Comparison of ENCODE assay signal across 8 cellular contexts in the genomic region with DNA sequence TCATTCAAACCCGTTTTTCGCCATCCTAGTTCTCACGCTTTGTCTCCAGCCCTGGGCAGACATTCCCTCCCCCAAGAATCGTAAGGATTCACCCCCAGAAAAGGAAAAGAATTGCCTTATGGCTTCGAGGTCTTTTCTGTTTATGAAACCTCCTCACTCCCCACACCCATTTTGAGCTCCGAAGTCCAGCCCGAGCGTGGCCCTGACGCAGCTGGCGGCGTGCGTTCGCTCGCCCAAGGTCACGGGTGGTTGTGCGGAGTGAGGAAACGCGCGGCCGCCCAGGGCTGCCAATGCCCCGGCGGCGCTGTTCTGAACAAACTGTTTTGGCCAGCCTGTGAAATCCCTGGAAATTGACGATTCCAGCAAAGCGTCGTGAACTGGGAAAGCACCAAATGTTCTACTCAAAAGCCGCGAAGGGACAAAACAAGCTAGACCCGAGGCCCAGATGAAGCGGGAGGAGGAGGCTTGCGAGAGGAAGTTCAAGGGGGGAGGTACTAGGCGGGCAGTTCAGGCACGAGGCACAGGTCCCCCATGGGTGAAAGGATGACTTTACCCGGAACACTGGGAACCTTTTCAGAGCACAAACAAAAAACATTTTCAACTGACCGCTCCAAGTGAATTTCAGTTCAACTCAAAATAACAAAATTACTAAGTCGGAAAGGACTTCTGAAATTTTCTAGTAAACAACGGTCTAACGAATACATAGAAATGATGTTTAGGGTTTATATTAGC. TPM values are rescaled to one million over a fixed set of nuclear protein-coding genes. Genes with fewer than 3 reads are reported as not detected.
DNase-seq lines count a peak whose midpoint lies in the region; ATAC-seq and TF ChIP-seq lines count a peak whose summit lies in the region.

No MANE protein-coding gene starts in this region.

- peaks cover 3% of the 10 kb centered on the region; the same call in 1 of the 2 replicates for H3F3A ChIP-seq in SU-DHL-6 (ENCODE audit: insufficient read depth)

- H3K4me3 ChIP-seq in SU-DHL-6 (ENCODE audit: insufficient read depth, low read length, poor library complexity, severe bottlenecking) (peak overlapping the region; percentile 97), adipocyte (ENCODE audit: low read length) (peak overlapping the region; percentile 80), cardiac muscle cell (peak overlapping the region; percentile 96), thoracic aorta (peak overlapping the region; percentile 99)

- TF ChIP-seq CTCF in SU-DHL-6 (IDR thresholded peaks at IDR 0.05; ENCODE audit: insufficient read depth, low read length, poor library complexity, severe bottlenecking) (no peak), cardiac muscle cell (IDR thresholded peaks at IDR 0.05; ENCODE audit: low read depth, low read length) (peak; percentile 28), osteocyte (IDR thresholded peaks at IDR 0.05) (peak; percentile 22), thoracic aorta (IDR thresholded peaks at IDR 0.05) (peak; percentile 12)

- peak overlapping the region; percentile 97 for H3K4me2 ChIP-seq in SU-DHL-6 (ENCODE audit: low read depth, low read length, poor library complexity, severe bottlenecking)

- peak overlapping the region; percentile 100 for H3K27ac Mint-ChIP-seq in osteocyte (ENCODE audit: unreplicated experiment)

- peaks cover 42% of the 10 kb centered on the region for H3K79me2 ChIP-seq in SU-DHL-6 (ENCODE audit: insufficient read depth, low read length)

- H3K27me3 ChIP-seq in SU-DHL-6 (ENCODE audit: low read length) (no peaks in the 10 kb centered on the region), adipocyte (replicated peaks; ENCODE audit: control insufficient read depth, insufficient read depth, low read length) (no peaks in the 10 kb centered on the region), cardiac muscle cell (no peaks in the 10 kb centered on the region), thoracic aorta (replicated peaks; ENCODE audit: insufficient read depth) (no peaks in the 10 kb centered on the region)

- H4K20me1 ChIP-seq in SU-DHL-6 (ENCODE audit: low read depth, low read length) = peaks cover 18% of the 10 kb centered on the region

- H3K4me1 Mint-ChIP-seq in osteocyte (ENCODE audit: unreplicated experiment) = peaks cover 24% of the 10 kb centered on the region

- H3K27ac ChIP-seq in SU-DHL-6 (ENCODE audit: low read depth, low read length) (peak overlapping the region; percentile 63), cardiac muscle cell (peak overlapping the region; percentile 100), thoracic aorta (peak overlapping the region; percentile 97 to 100)

- H3K36me3 Mint-ChIP-seq in osteocyte (ENCODE audit: unreplicated experiment) = peaks cover 15% of the 10 kb centered on the region

- H3K9ac ChIP-seq in SU-DHL-6 (ENCODE audit: low read length) = peak overlapping the region; percentile 99
- H3K9ac ChIP-seq in adipocyte (ENCODE audit: low read length) = peak overlapping the region; percentile 91

- no peaks in the 10 kb centered on the region for H3K27me3 Mint-ChIP-seq in osteocyte (ENCODE audit: unreplicated experiment)

- H3K9me3 ChIP-seq in SU-DHL-6 (ENCODE audit: insufficient read depth, low read length) (no peaks in the 10 kb centered on the region), adipocyte (ENCODE audit: control insufficient read depth, low read length) (no peaks in the 10 kb centered on the region), cardiac muscle cell (ENCODE audit: low read depth) (no peaks in the 10 kb centered on the region), thoracic aorta (no peaks in the 10 kb centered on the region)

- peak; percentile 85 for DNase-seq in ELR (ENCODE audit: low read depth)
- peak; percentile 73 for DNase-seq in H4 (ENCODE audit: low spot score)
- DNase-seq in LoVo (ENCODE audit: low spot score) = peak; percentile 65
- DNase-seq in adipocyte (ENCODE audit: low read depth) = peak; percentile 97
- DNase-seq in cardiac muscle cell (ENCODE audit: low read depth in 1 of 2, low spot score in 1 of 2) = peak; percentile 85 to 93
- peak; percentile 92 for DNase-seq in osteocyte (ENCODE audit: extremely low spot score, unreplicated experiment)
- peak; percentile 46 for DNase-seq in thoracic aorta (ENCODE audit: low spot score)

- H3K9me2 ChIP-seq in SU-DHL-6 (replicated peaks; ENCODE audit: insufficient read depth, low read length) = no peaks in the 10 kb centered on the region

- H3K4me3 Mint-ChIP-seq in osteocyte (ENCODE audit: unreplicated experiment) = peak overlapping the region; percentile 83

- H3K9me3 Mint-ChIP-seq in osteocyte (ENCODE audit: unreplicated experiment) = no peaks in the 10 kb centered on the region

- ATAC-seq in thoracic aorta (ENCODE audit: insufficient number of reproducible peaks, low FRiP score, low read depth) = peak; percentile 57

- H3K4me1 ChIP-seq in adipocyte (ENCODE audit: control insufficient read depth, insufficient read depth, low read length) (peaks cover 7% of the 10 kb centered on the region), cardiac muscle cell (ENCODE audit: low read depth) (peaks cover 25% of the 10 kb centered on the region), thoracic aorta (ENCODE audit: control insufficient read depth in 1 of 2, low read depth in 2 of 2) (peaks cover 8 to 11% of the 10 kb centered on the region in 2 donors)

- peak overlapping the region; percentile 96 for H2AFZ ChIP-seq in SU-DHL-6 (ENCODE audit: low read depth, low read length, severe bottlenecking)

- peaks cover 6% of the 10 kb centered on the region; the same call in 1 of the 2 replicates for H3K36me3 ChIP-seq in SU-DHL-6 (ENCODE audit: low read length)
- H3K36me3 ChIP-seq in adipocyte (ENCODE audit: control insufficient read depth, insufficient read depth, low read length, severe bottlenecking) = peaks cover 10% of the 10 kb centered on the region
- no peaks in the 10 kb centered on the region for H3K36me3 ChIP-seq in cardiac muscle cell
- H3K36me3 ChIP-seq in thoracic aorta = no peaks in the 10 kb centered on the region

RNA-seq across cellular contexts. Expression of gene ZFAND5, which starts 0.7 kb away (rescaled TPM):
- 170 and 179 TPM in 2 replicates for total RNA-seq in H4 (2014; rRNA removed; shearing (Covaris generic))
- total RNA-seq in cardiac muscle cell (174 and 188 TPM in 2 replicates), osteocyte (208 and 233 TPM in 2 replicates), thoracic aorta (100 to 1,000 TPM; 160 to 195 TPM)
- 152 and 173 TPM in 2 replicates for polyA plus RNA-seq in cardiac muscle cell

Comparison
In these comparisons a context has a peak if more than half of its experiments do, and no peak if none do; other contexts are left out.
1. Peak in every context shown above with its lines: DNase-seq, ATAC-seq, H3K4me3 ChIP-seq and H3K27ac ChIP-seq.
2. DNase-seq: peak in every context shown above with its lines; median percentile 97 in adipocyte; 92 in osteocyte; 89 in cardiac muscle cell; 85 in ELR; 73 in H4; 65 in LoVo; 46 in thoracic aorta.